31 cellular contexts compared by ENCODE assay signal in the genomic region with DNA sequence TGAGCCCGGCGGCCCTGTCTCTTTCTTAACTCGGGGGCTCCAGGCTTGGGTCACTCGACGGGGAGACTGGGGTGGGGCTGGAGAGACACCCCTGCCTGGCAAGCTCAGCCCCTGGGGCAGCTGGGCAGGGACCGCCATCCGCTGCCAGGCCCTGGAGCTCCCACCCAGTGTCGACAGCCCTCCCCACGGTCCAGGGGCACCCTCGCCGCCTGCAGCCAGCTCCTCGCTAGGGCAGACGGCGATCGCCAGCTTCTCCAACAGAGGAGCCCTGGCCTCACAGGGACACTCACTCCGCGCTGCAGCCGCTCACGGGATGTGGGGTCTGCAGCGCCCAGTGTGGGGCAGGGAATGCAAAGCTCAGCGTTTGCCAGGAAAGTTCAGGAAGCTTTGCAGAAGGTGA. TPM values are rescaled to one million over a fixed set of nuclear protein-coding genes. Genes with fewer than 3 reads are reported as not detected.
"Had no signal": no experiment of that assay in that cellular context is flagged by ENCODE, and none has a peak within 500 bp of the region (broad histone marks: within the 10 kb centered on the region; RNA-seq: fewer than 3 reads in every experiment).

No MANE protein-coding gene starts in this region.

- H3K4me1 Mint-ChIP-seq: stimulated activated effector memory CD8-positive, alpha-beta T cell treated with anti-CD3 and anti-CD28 coated beads, Interleukin-12 subunit alpha, Interleukin-12 subunit beta, amount 100 ng/mL, for 72 hours; stimulated activated memory B cell treated with anti-CD40 and anti-IgM and Interleukin-4, amounts not matched to agents 10 μg/mL and 1 μg/mL and 100 μg/mL, for 72 hours; stimulated activated naive B cell treated with anti-CD40 and anti-IgM and Interleukin-4, amounts not matched to agents 10 μg/mL and 1 μg/mL and 100 μg/mL, for 72 hours; stimulated activated naive CD8-positive, alpha-beta T cell treated with anti-CD3 and anti-CD28 coated beads, Interleukin-15, amount 100 ng/mL, for 72 hours had no signal

- H3K4me3 ChIP-seq: stomach, suprapubic skin, testis, thoracic aorta, thyroid gland, tibial artery, tibial nerve, transverse colon, upper lobe of left lung, upper lobe of right lung, uterus, vagina had no signal

- H3K36me3 Mint-ChIP-seq: stimulated activated effector memory CD8-positive, alpha-beta T cell treated with anti-CD3 and anti-CD28 coated beads, Interleukin-12 subunit alpha, Interleukin-12 subunit beta, amount 100 ng/mL, for 72 hours; type B pancreatic cell had no signal

- H3K27ac ChIP-seq: stomach, suprapubic skin, testis, thoracic aorta, thyroid gland, tibial artery, tibial nerve, transverse colon, upper lobe of left lung, upper lobe of right lung, uterus had no signal

- H3K27ac Mint-ChIP-seq: stimulated activated effector memory CD8-positive, alpha-beta T cell treated with anti-CD3 and anti-CD28 coated beads, Interleukin-12 subunit alpha, Interleukin-12 subunit beta, amount 100 ng/mL, for 72 hours; stimulated activated memory B cell treated with anti-CD40 and anti-IgM and Interleukin-4, amounts not matched to agents 10 μg/mL and 1 μg/mL and 100 μg/mL, for 72 hours; stimulated activated naive B cell treated with anti-CD40 and anti-IgM and Interleukin-4, amounts not matched to agents 10 μg/mL and 1 μg/mL and 100 μg/mL, for 72 hours; stimulated activated naive CD8-positive, alpha-beta T cell treated with anti-CD3 and anti-CD28 coated beads, Interleukin-15, amount 100 ng/mL, for 72 hours; stimulated activated naive CD8-positive, alpha-beta T cell treated with anti-CD3 and anti-CD28 coated beads, Interleukin-15, Interleukin-2, amounts not matched to agents 100 ng/mL and 50 ng/mL, for 24 hours; type B pancreatic cell had no signal

- H3K27me3 Mint-ChIP-seq: stimulated activated memory B cell treated with anti-CD40 and anti-IgM and Interleukin-4, amounts not matched to agents 10 μg/mL and 1 μg/mL and 100 μg/mL, for 72 hours; stimulated activated naive B cell treated with anti-CD40 and anti-IgM and Interleukin-4, amounts not matched to agents 10 μg/mL and 1 μg/mL and 100 μg/mL, for 72 hours; stimulated activated naive CD8-positive, alpha-beta T cell treated with anti-CD3 and anti-CD28 coated beads, Interleukin-15, amount 100 ng/mL, for 72 hours; stimulated activated naive CD8-positive, alpha-beta T cell treated with anti-CD3 and anti-CD28 coated beads, Interleukin-15, Interleukin-2, amounts not matched to agents 100 ng/mL and 50 ng/mL, for 24 hours; type B pancreatic cell had no signal

- H3K9me3 Mint-ChIP-seq: stimulated activated effector memory CD8-positive, alpha-beta T cell treated with anti-CD3 and anti-CD28 coated beads, Interleukin-12 subunit alpha, Interleukin-12 subunit beta, amount 100 ng/mL, for 72 hours; stimulated activated memory B cell treated with anti-CD40 and anti-IgM and Interleukin-4, amounts not matched to agents 10 μg/mL and 1 μg/mL and 100 μg/mL, for 72 hours; stimulated activated naive B cell treated with anti-CD40 and anti-IgM and Interleukin-4, amounts not matched to agents 10 μg/mL and 1 μg/mL and 100 μg/mL, for 72 hours; stimulated activated naive CD8-positive, alpha-beta T cell treated with anti-CD3 and anti-CD28 coated beads, Interleukin-15, amount 100 ng/mL, for 72 hours; stimulated activated naive CD8-positive, alpha-beta T cell treated with anti-CD3 and anti-CD28 coated beads, Interleukin-15, Interleukin-2, amounts not matched to agents 100 ng/mL and 50 ng/mL, for 24 hours; type B pancreatic cell had no signal

- H3K36me3 ChIP-seq: thyroid gland, uterus had no signal

- H3K27me3 ChIP-seq: stomach, suprapubic skin, testis, thyroid gland, tibial artery, tibial nerve, transverse colon, upper lobe of left lung, upper lobe of right lung, uterus, vagina had no signal

- H3K9me3 ChIP-seq: stomach, suprapubic skin, testis, thoracic aorta, thyroid gland, tibial artery, tibial nerve, transverse colon, upper lobe of left lung, upper lobe of right lung, uterus, vagina had no signal

- DNase-seq: stimulated activated CD4-positive, alpha-beta T cell treated with anti-CD3 and anti-CD28 coated beads, Interleukin-2, amount 100 ng/mL, for 48 hours; stimulated activated CD4-positive, alpha-beta T cell treated with anti-CD3 and anti-CD28 coated beads, Interleukin-4, amount 100 ng/mL, for 1 hour; stimulated activated CD4-positive, alpha-beta T cell treated with anti-CD3 and anti-CD28 coated beads, Interleukin-4, amount 100 ng/mL, for 24 hours; stimulated activated CD4-positive, alpha-beta T cell treated with anti-CD3 and anti-CD28 coated beads, Interleukin-4, amount 100 ng/mL, for 4 hours; stimulated activated CD8-positive, alpha-beta memory T cell treated with anti-CD3 and anti-CD28 coated beads, Interleukin-4, amount 100 ng/mL, for 48 hours; stimulated activated naive B cell treated with anti-CD40 and anti-IgM and Interleukin-4, amounts not matched to agents 10 μg/mL and 1 μg/mL and 100 μg/mL, for 72 hours; stimulated activated naive CD4-positive, alpha-beta T cell; stimulated activated naive CD4-positive, alpha-beta T cell treated with Interleukin-2 at 50 U/mL for 16 hours; stimulated activated naive CD8-positive, alpha-beta T cell treated with anti-CD3 and anti-CD28 coated beads, Interleukin-15, amount 100 ng/mL, for 72 hours; stimulated activated naive CD8-positive, alpha-beta T cell treated with anti-CD3 and anti-CD28 coated beads, Interleukin-15, Interleukin-2, amounts not matched to agents 100 U/mL and 50 U/mL, for 24 hours; stomach; substantia nigra; testis; thyroid gland; tibial artery; transverse colon; trophoblast cell; upper lobe of right lung; uterus had no signal

- H3K4me3 Mint-ChIP-seq: stimulated activated effector memory CD8-positive, alpha-beta T cell treated with anti-CD3 and anti-CD28 coated beads, Interleukin-12 subunit alpha, Interleukin-12 subunit beta, amount 100 ng/mL, for 72 hours; stimulated activated memory B cell treated with anti-CD40 and anti-IgM and Interleukin-4, amounts not matched to agents 10 μg/mL and 1 μg/mL and 100 μg/mL, for 72 hours; stimulated activated naive B cell treated with anti-CD40 and anti-IgM and Interleukin-4, amounts not matched to agents 10 μg/mL and 1 μg/mL and 100 μg/mL, for 72 hours; stimulated activated naive CD8-positive, alpha-beta T cell treated with anti-CD3 and anti-CD28 coated beads, Interleukin-15, amount 100 ng/mL, for 72 hours; stimulated activated naive CD8-positive, alpha-beta T cell treated with anti-CD3 and anti-CD28 coated beads, Interleukin-15, Interleukin-2, amounts not matched to agents 100 ng/mL and 50 ng/mL, for 24 hours; type B pancreatic cell had no signal

- H3K4me1 ChIP-seq: testis, thyroid gland, tibial artery, tibial nerve, upper lobe of right lung, uterus had no signal

- ATAC-seq: stimulated activated memory B cell treated with anti-CD40 and anti-IgM and Interleukin-4, amounts not matched to agents 10 μg/mL and 1 μg/mL and 100 μg/mL, for 72 hours; stimulated activated naive B cell treated with anti-CD40 and anti-IgM and Interleukin-4, amounts not matched to agents 10 μg/mL and 1 μg/mL and 100 μg/mL, for 72 hours; stimulated activated naive CD8-positive, alpha-beta T cell treated with anti-CD3 and anti-CD28 coated beads, Interleukin-15, amount 100 ng/mL, for 72 hours; stimulated activated naive CD8-positive, alpha-beta T cell treated with anti-CD3 and anti-CD28 coated beads, Interleukin-15, Interleukin-2, amounts not matched to agents 100 U/mL and 50 U/mL, for 24 hours; upper lobe of right lung had no signal

RNA-seq across cellular contexts. Expression of gene PABPN1L, which starts 38.7 kb away (rescaled TPM):
- total RNA-seq: stomach, subcutaneous adipose tissue, suprapubic skin, thoracic aorta, thyroid gland, tibial nerve, transverse colon, upper lobe of right lung, ureter, urinary bladder, uterus, vagina had no signal
- polyA plus RNA-seq: urinary bladder had no signal
